ENCODE assay signal across 8 cellular contexts in the genomic region with DNA sequence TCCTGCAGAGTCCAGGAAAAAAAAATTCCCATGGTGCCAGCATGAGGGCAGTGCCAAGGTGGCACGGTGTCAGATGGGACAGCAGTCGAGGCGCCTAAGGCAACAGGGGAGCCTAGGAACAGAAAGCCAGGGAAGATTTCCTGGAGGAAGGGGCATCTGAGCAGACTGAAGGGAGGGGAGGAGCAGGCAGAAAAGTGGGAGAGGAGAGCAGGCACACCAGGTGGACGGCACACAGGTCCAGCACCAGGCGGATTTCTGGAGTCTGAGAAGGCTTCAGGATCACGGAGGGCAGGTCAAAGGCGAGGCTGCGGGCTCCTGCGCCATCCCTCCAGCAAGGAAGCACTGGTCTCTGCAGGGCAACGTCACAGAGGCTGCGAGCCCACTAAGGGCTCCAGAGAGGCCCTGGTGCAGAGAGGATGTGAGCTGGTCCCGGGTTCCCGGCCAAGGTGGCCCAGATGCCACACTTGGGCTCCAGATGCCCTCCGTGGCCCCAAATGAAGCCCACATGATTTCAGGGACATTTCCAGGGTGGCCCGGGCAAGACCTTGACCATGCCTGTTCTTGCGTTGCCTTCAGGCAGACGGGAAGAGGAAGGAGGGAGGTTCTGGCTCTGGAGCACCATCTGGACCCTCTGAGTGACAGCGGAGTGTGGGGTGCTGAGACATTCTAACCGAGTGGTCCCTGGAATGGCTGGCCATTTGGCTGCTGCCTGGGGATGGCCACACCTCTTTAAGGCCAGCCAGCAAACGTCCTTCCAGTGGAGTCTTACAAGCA. TPM values are rescaled to one million over a fixed set of nuclear protein-coding genes. Genes with fewer than 3 reads are reported as not detected.
DNase-seq lines count a peak whose midpoint lies in the region; ATAC-seq and TF ChIP-seq lines count a peak whose summit lies in the region.

No MANE protein-coding gene starts in this region.

- ATAC-seq in Right ventricle myocardium superior (ENCODE audit: poor library complexity) (no peak), HG02885 (IDR thresholded peaks at IDR 0.05; ENCODE audit: poor library complexity, unreplicated experiment) (no peak)

- H3K27me3 ChIP-seq in left ventricle myocardium inferior (ENCODE audit: low read depth) (no peaks in the 10 kb centered on the region), liver (ENCODE audit: control insufficient read depth in 4 of 4, insufficient read depth in 4 of 4, low read length in 3 of 4) (no peaks in the 10 kb centered on the region), tibial artery (no peaks in the 10 kb centered on the region)

- no peak overlapping the region for H3K27ac ChIP-seq in left ventricle myocardium inferior (replicated peaks)
- peak overlapping the region in 1 of 2 donors; percentile 1 for H3K27ac ChIP-seq in liver (ENCODE audit: low read depth in 1 of 2, low read length in 2 of 2)
- H3K27ac ChIP-seq in tibial artery: no peak overlapping the region

- TF ChIP-seq CTCF in left ventricle myocardium inferior (IDR thresholded peaks at IDR 0.05; ENCODE audit: borderline replicate concordance): no peak
- no peak for TF ChIP-seq CTCF in astrocyte of the cerebellum (IDR thresholded peaks at IDR 0.05; ENCODE audit: low read depth, low read length, missing control alignments)
- no peak for TF ChIP-seq CTCF in liver (IDR thresholded peaks at IDR 0.05; ENCODE audit: low read depth, low read length, missing input control)
- TF ChIP-seq CTCF in tibial artery (IDR thresholded peaks at IDR 0.05): no peak

- TF ChIP-seq RAD21 in liver (IDR thresholded peaks at IDR 0.05): peak in 1 of 2 donors; percentile 45

- WGBS in liver: 62% methylated on average over 20 of the region's 20 CpGs

- intact Hi-C loops in Right ventricle myocardium superior (cut with DNase I): loop anchor here (10.0 kb wide), 1 partner anchor 80 kb away; no protein-coding TSS in a partner anchor
- intact Hi-C loops in left ventricle myocardium inferior (cut with micrococcal nuclease): no loop called here
- intact Hi-C loops in tibial artery (cut with DNase I; ENCODE audit: low total_unique reads): no loop called here

- H3K4me1 ChIP-seq in left ventricle myocardium inferior (peaks cover 79% of the 10 kb centered on the region), liver (ENCODE audit: control insufficient read depth in 4 of 4, insufficient read depth in 4 of 4, low read length in 3 of 4) (peaks cover 39 to 85% (median 77%) of the 10 kb centered on the region in 4 donors), tibial artery (peaks cover 0 to 74% (median 36%) of the 10 kb centered on the region in 4 donors)

- peak; percentile 60 for DNase-seq in Right ventricle myocardium superior
- no peak for DNase-seq in left ventricle myocardium inferior
- DNase-seq in astrocyte of the cerebellum (ENCODE audit: low read depth): no peak
- DNase-seq in tibial artery: peak; percentile 11 to 53
- DNase-seq in GOT3 (lab: John Stamatoyannopoulos, UW): no peak
- DNase-seq in NCI-H446 (lab: John Stamatoyannopoulos, UW): no peak

- H3K9me3 ChIP-seq in left ventricle myocardium inferior (replicated peaks): no peaks in the 10 kb centered on the region
- no peaks in the 10 kb centered on the region for H3K9me3 ChIP-seq in liver (ENCODE audit: control insufficient read depth in 4 of 4, low read length in 3 of 4)
- H3K9me3 ChIP-seq in tibial artery: no peaks in the 10 kb centered on the region

- H3K36me3 ChIP-seq in left ventricle myocardium inferior (no peaks in the 10 kb centered on the region), liver (ENCODE audit: control insufficient read depth in 4 of 4, insufficient read depth in 3 of 4, low read depth in 1 of 4, low read length in 3 of 4) (no peaks in the 10 kb centered on the region), tibial artery (peaks cover 0 to 7% (median 0%) of the 10 kb centered on the region in 3 donors)

- no peak overlapping the region for H3K4me3 ChIP-seq in left ventricle myocardium inferior
- peak overlapping the region; percentile 85 for H3K4me3 ChIP-seq in astrocyte of the cerebellum (ENCODE audit: low read depth, low read length)
- no peak overlapping the region for H3K4me3 ChIP-seq in liver (ENCODE audit: low read depth in 1 of 3, low read length in 3 of 3)
- no peak overlapping the region for H3K4me3 ChIP-seq in tibial artery

- H3K9ac ChIP-seq in liver (ENCODE audit: low read depth in 1 of 2, low read length in 2 of 2): no peak overlapping the region

- in situ Hi-C loops in astrocyte of the cerebellum (cut with HindIII; ENCODE audit: low sequenced_read_pairs): loop anchor here (25.0 kb wide), 2 partner anchors 127 to 948 kb away; no protein-coding TSS in a partner anchor

TF ChIP-seq in liver, 16 proteins besides CTCF, POLR2A, EP300 and RAD21:
- TF ChIP-seq HNF4A (conservative IDR thresholded peaks at IDR 0.05) (peak in 1 of 2 donors; percentile 52), RXRA (IDR thresholded peaks at IDR 0.05) (peak; percentile 52 to 70)
- TF ChIP-seq, protein P1, sequence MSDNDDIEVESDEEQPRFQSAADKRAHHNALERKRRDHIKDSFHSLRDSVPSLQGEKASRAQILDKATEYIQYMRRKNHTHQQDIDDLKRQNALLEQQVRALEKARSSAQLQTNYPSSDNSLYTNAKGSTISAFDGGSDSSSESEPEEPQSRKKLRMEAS (IDR thresholded peaks at IDR 0.05): no peak

RNA-seq across cellular contexts. Expression of a gene that starts 4.1 kb away (rescaled TPM):
- 35.1 TPM for total RNA-seq in Right ventricle myocardium superior
- total RNA-seq in left ventricle myocardium inferior: 26.7 TPM
- 10 to 100 TPM; 19.1 to 31.9 TPM for total RNA-seq in liver
- polyA plus RNA-seq in liver: 10 to 100 TPM; 17.9 to 31.7 TPM

Comparison
In these comparisons a context has a peak if more than half of its experiments do, and no peak if none do; other contexts are left out.
1. DNase-seq: peak in Right ventricle myocardium superior (single experiment) and tibial artery (2 of 2); none in left ventricle myocardium inferior (single experiment), astrocyte of the cerebellum (single experiment), GOT3 (single experiment) and NCI-H446 (0 of 2).